Comparison of ENCODE assay signal across 1 cellular context in the genomic region with DNA sequence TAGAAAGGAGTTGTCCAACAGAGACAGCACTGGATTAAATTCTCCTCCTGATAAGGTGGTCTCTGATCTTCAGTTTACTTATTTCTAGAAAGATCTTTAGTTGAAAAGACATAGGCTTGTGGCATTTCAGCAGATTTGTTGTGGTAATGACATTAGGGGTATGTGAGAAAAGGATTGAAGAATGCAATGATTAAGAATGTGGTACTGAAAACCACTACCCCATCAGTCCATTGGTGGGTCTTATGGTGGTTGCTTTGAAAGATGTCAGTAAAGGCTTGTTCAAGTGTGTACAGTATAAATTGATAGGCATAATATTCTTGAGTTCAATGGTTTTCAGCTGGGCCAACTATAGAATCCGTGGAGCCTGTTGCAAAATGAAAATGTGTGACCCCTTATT.
TF ChIP-seq lines count a peak whose summit lies in the region.

No MANE protein-coding gene starts in this region.

TF ChIP-seq in GM12878, 131 proteins besides CTCF, POLR2A, EP300 and RAD21:
- TF ChIP-seq ATF2 (IDR thresholded peaks at IDR 0.05; ENCODE audit: low read length) (peak; percentile 7; the same call in 1 of the 2 replicates), FOXM1 (IDR thresholded peaks at IDR 0.05; ENCODE audit: low read depth, low read length) (0 out of 2 replicates have a peak, but pooled peaks have one; percentile 1), NFIC (IDR thresholded peaks at IDR 0.05; ENCODE audit: low read depth, low read length) (peak; percentile 39; the same call in 1 of the 2 replicates), SREBF1 (IDR thresholded peaks at IDR 0.05; ENCODE audit: low read length) (no peak), KDM1A (IDR thresholded peaks at IDR 0.05; ENCODE audit: borderline replicate concordance) (no peak), RUNX3 (IDR thresholded peaks at IDR 0.05; ENCODE audit: low read length) (peak; percentile 43), IRF5 (IDR thresholded peaks at IDR 0.05; ENCODE audit: borderline replicate concordance) (no peak), SMAD5 (IDR thresholded peaks at IDR 0.05; ENCODE audit: low read depth) (no peak), TCF7 (IDR thresholded peaks at IDR 0.05; ENCODE audit: borderline replicate concordance) (peak; percentile 15; the same call in 1 of the 2 replicates)
- TF ChIP-seq, protein P1, sequence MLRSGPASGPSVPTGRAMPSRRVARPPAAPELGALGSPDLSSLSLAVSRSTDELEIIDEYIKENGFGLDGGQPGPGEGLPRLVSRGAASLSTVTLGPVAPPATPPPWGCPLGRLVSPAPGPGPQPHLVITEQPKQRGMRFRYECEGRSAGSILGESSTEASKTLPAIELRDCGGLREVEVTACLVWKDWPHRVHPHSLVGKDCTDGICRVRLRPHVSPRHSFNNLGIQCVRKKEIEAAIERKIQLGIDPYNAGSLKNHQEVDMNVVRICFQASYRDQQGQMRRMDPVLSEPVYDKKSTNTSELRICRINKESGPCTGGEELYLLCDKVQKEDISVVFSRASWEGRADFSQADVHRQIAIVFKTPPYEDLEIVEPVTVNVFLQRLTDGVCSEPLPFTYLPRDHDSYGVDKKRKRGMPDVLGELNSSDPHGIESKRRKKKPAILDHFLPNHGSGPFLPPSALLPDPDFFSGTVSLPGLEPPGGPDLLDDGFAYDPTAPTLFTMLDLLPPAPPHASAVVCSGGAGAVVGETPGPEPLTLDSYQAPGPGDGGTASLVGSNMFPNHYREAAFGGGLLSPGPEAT (IDR thresholded peaks at IDR 0.05; ENCODE audit: low read depth) = no peak
TF ChIP-seq in GM12878: peak in this region for 5.
